In the genomic region with DNA sequence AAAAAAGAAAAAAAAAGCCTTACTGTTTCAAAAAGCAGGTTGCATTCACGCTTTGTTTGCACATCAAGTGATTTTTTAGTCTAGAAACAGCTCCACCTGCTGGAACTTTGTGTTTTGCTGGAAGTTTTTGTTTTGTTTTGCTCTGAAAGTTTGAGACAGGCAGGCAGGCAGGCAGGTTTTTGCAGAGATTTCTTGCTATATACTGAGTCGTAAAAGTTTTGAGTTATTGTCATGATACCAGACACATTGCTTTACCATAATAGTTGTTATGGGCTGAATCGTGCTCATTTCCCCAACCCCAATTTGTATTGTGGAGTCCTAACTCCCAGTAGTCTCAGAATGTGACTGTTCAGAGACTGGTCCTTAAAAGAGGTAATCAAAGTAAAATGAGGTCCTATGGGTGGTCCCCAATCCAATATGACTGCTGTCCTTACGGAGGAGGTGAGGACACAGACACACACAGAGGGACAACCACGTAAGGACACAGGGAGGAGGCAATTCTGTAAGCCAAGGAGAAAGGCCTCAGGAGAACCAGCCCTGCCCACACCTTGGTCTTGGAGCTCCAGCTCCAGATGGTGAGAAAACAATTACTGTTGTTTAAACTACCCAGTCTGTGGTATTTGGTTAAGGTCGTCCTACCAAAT, we compare ENCODE assay signal across 8 cellular contexts.
DNase-seq lines count a peak whose midpoint lies in the region; ATAC-seq and TF ChIP-seq lines count a peak whose summit lies in the region.

No MANE protein-coding gene starts in this region.

- no peak overlapping the region for H3K4me3 ChIP-seq in retinal pigment epithelial cell (ENCODE audit: low read length)

- ATAC-seq in HG02885 (IDR thresholded peaks at IDR 0.05; ENCODE audit: poor library complexity, unreplicated experiment): no peak

- peak; percentile 28 for DNase-seq in activated T-cell treated with anti-CD3 and anti-CD28 coated beads for 1 hour (ENCODE audit: low read depth)
- no peak for DNase-seq in activated T-cell treated with anti-CD3 and anti-CD28 coated beads, Interleukin-2, amount 50 U/mL, for 1 hour
- peak; percentile 44 for DNase-seq in KG1 (lab: John Stamatoyannopoulos, UW)
- peak; percentile 7 to 52 for DNase-seq in activated CD4-positive, alpha-beta T cell treated with anti-CD3 and anti-CD28 coated beads for 4 hours
- peak; percentile 1 for DNase-seq in fibroblast of the conjunctiva (ENCODE audit: low read depth)
- DNase-seq in retinal pigment epithelial cell (ENCODE audit: low read depth): no peak
- no peak for DNase-seq in effector CD8-positive, alpha-beta T cell (lab: John Stamatoyannopoulos, UW)

- peak; percentile 70 for TF ChIP-seq CTCF in retinal pigment epithelial cell (conservative IDR thresholded peaks at IDR 0.05; ENCODE audit: low read depth, low read length)

Comparison
In these comparisons a context has a peak if more than half of its experiments do, and no peak if none do; other contexts are left out.
1. DNase-seq: peak in activated T-cell treated with anti-CD3 and anti-CD28 coated beads for 1 hour (single experiment), KG1 (single experiment), activated CD4-positive, alpha-beta T cell treated with anti-CD3 and anti-CD28 coated beads for 4 hours (2 of 2) and fibroblast of the conjunctiva (single experiment); none in activated T-cell treated with anti-CD3 and anti-CD28 coated beads, Interleukin-2, amount 50 U/mL, for 1 hour (single experiment), retinal pigment epithelial cell (single experiment) and effector CD8-positive, alpha-beta T cell (single experiment).